In genomic region chr16:67280090-67281015, GRCh38 we compare ENCODE assay signal across 1 cellular context.
TF ChIP-seq lines count a peak whose summit lies in the region.

No MANE protein-coding gene starts in this region.

TF ChIP-seq in A549, 52 proteins besides CTCF, POLR2A, EP300 and RAD21 (continued from another document):
- no peak for TF ChIP-seq ELK1 (IDR thresholded peaks at IDR 0.05; ENCODE audit: low read depth, low read length)
TF ChIP-seq in A549: peak in this region for 0.
